Comparison of ENCODE assay signal across 15 cellular contexts in genomic region chr7:34718867-34719266, GRCh38.
DNase-seq lines count a peak whose midpoint lies in the region; ATAC-seq and TF ChIP-seq lines count a peak whose summit lies in the region.
"Had no signal": no experiment of that assay in that cellular context is flagged by ENCODE, and none has a peak within 500 bp of the region (broad histone marks: within the 10 kb centered on the region; RNA-seq: fewer than 3 reads in every experiment).

No MANE protein-coding gene starts in this region.

- TF ChIP-seq CTCF in brain (conservative IDR thresholded peaks at IDR 0.05) (no peak), psoas muscle (IDR thresholded peaks at IDR 0.05) (no peak)

- no peaks in the 10 kb centered on the region for H3K9me3 ChIP-seq in BLaER1 treated with 17β-estradiol and CSF1 and Interleukin-3, amounts not matched to agents 10 nM and 100 nM (replicated peaks in 1 of 11)
- no peaks in the 10 kb centered on the region for H3K9me3 ChIP-seq in psoas muscle

- no peaks in the 10 kb centered on the region for H3K36me3 ChIP-seq in BLaER1 treated with 17β-estradiol and CSF1 and Interleukin-3, amounts not matched to agents 10 nM and 100 nM
- no peaks in the 10 kb centered on the region for H3K36me3 ChIP-seq in psoas muscle (ENCODE audit: insufficient read depth in 1 of 2, low read depth in 1 of 2)

- ATAC-seq in GM18511 (IDR thresholded peaks at IDR 0.05; ENCODE audit: unreplicated experiment) (peak; percentile 81), HG03196 (IDR thresholded peaks at IDR 0.05; ENCODE audit: unreplicated experiment) (peak; percentile 70), psoas muscle (no peak)
- ATAC-seq: GM23338 had no signal

- H3K27me3 Mint-ChIP-seq in brain: peaks cover 6% of the 10 kb centered on the region
- H3K27me3 Mint-ChIP-seq: progenitor cell of endocrine pancreas had no signal

- H3K9ac ChIP-seq in BLaER1 treated with 17β-estradiol and CSF1 and Interleukin-3, amounts not matched to agents 10 nM and 100 nM: no peak overlapping the region

- peak overlapping the region in 6 of 11 experiments; percentile 59 to 75 (median 66); a peak in 11 of 22 replicates for H3K4me2 ChIP-seq in BLaER1 treated with 17β-estradiol and CSF1 and Interleukin-3, amounts not matched to agents 10 nM and 100 nM
- H3K4me2 ChIP-seq: GM23338 had no signal

- no peak overlapping the region for H3K4me3 ChIP-seq in BLaER1 treated with 17β-estradiol and CSF1 and Interleukin-3, amounts not matched to agents 10 nM and 100 nM
- H3K4me3 ChIP-seq in psoas muscle: no peak overlapping the region
- H3K4me3 ChIP-seq: GM23338 had no signal

- intact Hi-C loops in psoas muscle (cut with DNase I): no loop called here

- peaks cover 23% of the 10 kb centered on the region for H3K4me1 Mint-ChIP-seq in brain

- H3K4me3 Mint-ChIP-seq in brain: no peak overlapping the region
- H3K4me3 Mint-ChIP-seq: GM23338 had no signal

- peaks cover 0 to 10% (median 0%) of the 10 kb centered on the region in 5 experiments for H3K9me3 Mint-ChIP-seq in brain
- H3K9me3 Mint-ChIP-seq: activated naive CD4-positive, alpha-beta T cell treated with anti-CD3 and anti-CD28 coated beads, Interleukin-2, amount 50 U/mL, for 72 hours; GM23338 had no signal

- 18 to 25% (median 22%) methylated on average over 1 of the region's 1 CpG for WGBS in psoas muscle, 3 donors

- DNase-seq in DMS79 (lab: John Stamatoyannopoulos, UW) (no peak), psoas muscle (no peak), NCI-H446 (lab: John Stamatoyannopoulos, UW) (no peak), NOMO-1 treated with dmso at 0.1 percent for 144 hours (lab: John Stamatoyannopoulos, UW; ENCODE audit: unreplicated experiment) (no peak)
- DNase-seq: activated CD8-positive, alpha-beta memory T cell treated with anti-CD3 and anti-CD28 coated beads, Interleukin-2, amount 50 U/mL, for 4 hours; NCI-H2171 treated with DMSO at 0.1 percent for 48 hours; stimulated activated CD4-positive, alpha-beta T cell treated with anti-CD3 and anti-CD28 coated beads, Interleukin-15, amount 100 ng/mL, for 24 hours had no signal

- H3K27ac Mint-ChIP-seq in brain: peak overlapping the region in 4 of 5 experiments; percentile 15 to 85 (median 70)
- H3K27ac Mint-ChIP-seq: activated naive CD4-positive, alpha-beta T cell treated with anti-CD3 and anti-CD28 coated beads, Interleukin-2, amount 50 U/mL, for 72 hours; GM23338; progenitor cell of endocrine pancreas had no signal

- H3K27me3 ChIP-seq in BLaER1 treated with 17β-estradiol and CSF1 and Interleukin-3, amounts not matched to agents 10 nM and 100 nM: no peaks in the 10 kb centered on the region
- H3K27me3 ChIP-seq in psoas muscle (ENCODE audit: insufficient read depth in 3 of 3, low read length in 2 of 3): no peaks in the 10 kb centered on the region

- peaks cover 8 to 36% (median 26%) of the 10 kb centered on the region in 10 experiments; a peak in 19 of 20 replicates for H3K4me1 ChIP-seq in BLaER1 treated with 17β-estradiol and CSF1 and Interleukin-3, amounts not matched to agents 10 nM and 100 nM
- no peaks in the 10 kb centered on the region for H3K4me1 ChIP-seq in psoas muscle

- H3K27ac ChIP-seq in BLaER1 treated with 17β-estradiol and CSF1 and Interleukin-3, amounts not matched to agents 10 nM and 100 nM: no peak overlapping the region; a peak in 1 of 22 replicates
- no peak overlapping the region for H3K27ac ChIP-seq in psoas muscle
- H3K27ac ChIP-seq: epithelial cell of prostate had no signal

- no peaks in the 10 kb centered on the region for H3K36me3 Mint-ChIP-seq in brain
- H3K36me3 Mint-ChIP-seq: activated naive CD4-positive, alpha-beta T cell treated with anti-CD3 and anti-CD28 coated beads, Interleukin-2, amount 50 U/mL, for 72 hours had no signal

- H4K20me1 ChIP-seq in BLaER1 treated with 17β-estradiol and CSF1 and Interleukin-3, amounts not matched to agents 10 nM and 100 nM: no peaks in the 10 kb centered on the region

Comparison
In these comparisons a context has a peak if more than half of its experiments do, and no peak if none do; other contexts are left out.
1. ATAC-seq: peak in GM18511 (single experiment) and HG03196 (single experiment); none in psoas muscle (0 of 4).